ENCODE assay signal across 28 cellular contexts in genomic region chr19:16736709-16737108, GRCh38. TPM values are rescaled to one million over a fixed set of nuclear protein-coding genes. Genes with fewer than 3 reads are reported as not detected.
DNase-seq lines count a peak whose midpoint lies in the region; ATAC-seq and TF ChIP-seq lines count a peak whose summit lies in the region.
"Had no signal": no experiment of that assay in that cellular context is flagged by ENCODE, and none has a peak within 500 bp of the region (broad histone marks: within the 10 kb centered on the region; RNA-seq: fewer than 3 reads in every experiment).

No MANE protein-coding gene starts in this region.

- H4K20me1 ChIP-seq in neural progenitor cell (ENCODE audit: low read depth) = no peaks in the 10 kb centered on the region
- H4K20me1 ChIP-seq: BLaER1 had no signal

- no peaks in the 10 kb centered on the region for H3K36me3 ChIP-seq in neural progenitor cell
- H3K36me3 ChIP-seq: BLaER1, neutrophil, WERI-Rb-1 had no signal

- no peak overlapping the region for H2AFZ ChIP-seq in neural progenitor cell (replicated peaks)
- H2AFZ ChIP-seq: hepatocyte had no signal

- H3K36me3 Mint-ChIP-seq in neural progenitor cell = no peaks in the 10 kb centered on the region
- H3K36me3 Mint-ChIP-seq in activated naive CD8-positive, alpha-beta T cell treated with anti-CD3 and anti-CD28 coated beads for 36 hours = no peaks in the 10 kb centered on the region
- H3K36me3 Mint-ChIP-seq: activated naive CD4-positive, alpha-beta T cell treated with anti-CD3 and anti-CD28 coated beads, Interleukin-2, amount 50 U/mL, for 72 hours had no signal

- no peaks in the 10 kb centered on the region for H3K9me3 ChIP-seq in neural progenitor cell (ENCODE audit: low read depth)
- H3K9me3 ChIP-seq: Caco-2, neutrophil, psoas muscle had no signal

- no peaks in the 10 kb centered on the region for H3K79me2 ChIP-seq in neural progenitor cell (ENCODE audit: low read depth)
- H3K79me2 ChIP-seq: hepatocyte had no signal

- no peak overlapping the region for H3K4me2 ChIP-seq in neural progenitor cell
- H3K4me2 ChIP-seq: BLaER1, hepatocyte had no signal

- H3K27ac ChIP-seq in VCaP (peak overlapping the region; percentile 100), neural progenitor cell (no peak overlapping the region)
- H3K27ac ChIP-seq: BLaER1, dorsolateral prefrontal cortex, foreskin keratinocyte, hepatocyte, neutrophil, psoas muscle, WERI-Rb-1 had no signal

- peaks cover 5% of the 10 kb centered on the region for H3K9me3 Mint-ChIP-seq in neural progenitor cell
- no peaks in the 10 kb centered on the region for H3K9me3 Mint-ChIP-seq in activated naive CD8-positive, alpha-beta T cell treated with anti-CD3 and anti-CD28 coated beads for 36 hours
- H3K9me3 Mint-ChIP-seq: activated naive CD4-positive, alpha-beta T cell treated with anti-CD3 and anti-CD28 coated beads, Interleukin-2, amount 50 U/mL, for 72 hours; IgD-negative memory B cell had no signal

- no peak overlapping the region for H3K4me3 ChIP-seq in neural progenitor cell
- H3K4me3 ChIP-seq: BLaER1, dorsolateral prefrontal cortex, hepatocyte, lung, psoas muscle had no signal

- DNase-seq in NCI-H82 (lab: John Stamatoyannopoulos, UW) (peak; percentile 55), NCI-H82 treated with DMSO at 0.1 percent for 48 hours (lab: John Stamatoyannopoulos, UW; ENCODE audit: unreplicated experiment) (no peak), NCI-H69 (lab: John Stamatoyannopoulos, UW) (peak; percentile 25), neural progenitor cell (ENCODE audit: low spot score) (peak; percentile 20), NCI-H526 treated with DMSO at 0.1 percent for 48 hours (lab: John Stamatoyannopoulos, UW) (no peak)
- no peak for DNase-seq in activated naive CD8-positive, alpha-beta T cell treated with anti-CD3 and anti-CD28 coated beads for 36 hours
- DNase-seq: activated CD4-positive, alpha-beta T cell treated with anti-CD3 and anti-CD28 coated beads, Interleukin-2, amount 50 U/mL, for 1 hour; central memory CD4-positive, alpha-beta T cell; dorsolateral prefrontal cortex; MV-4-11; NCI-H187 treated with DMSO at 0.1 percent for 48 hours; psoas muscle; stimulated activated CD4-positive, alpha-beta T cell treated with anti-CD3 and anti-CD28 coated beads, Interleukin-1b, Interleukin-23, amount 100 ng/mL, for 48 hours; substantia nigra; T-helper 17 cell; WERI-Rb-1 had no signal

- H3F3A ChIP-seq in neural progenitor cell (ENCODE audit: low read depth) = peaks cover 10% of the 10 kb centered on the region

- no peak overlapping the region for H3K4me3 Mint-ChIP-seq in neural progenitor cell
- H3K4me3 Mint-ChIP-seq in activated naive CD8-positive, alpha-beta T cell treated with anti-CD3 and anti-CD28 coated beads for 36 hours = no peak overlapping the region
- H3K4me3 Mint-ChIP-seq: IgD-negative memory B cell, T-helper 17 cell had no signal

- no peak for ATAC-seq in GM19455 (IDR thresholded peaks at IDR 0.05; ENCODE audit: unreplicated experiment)
- ATAC-seq: activated naive CD4-positive, alpha-beta T cell treated with anti-CD3 and anti-CD28 coated beads, Interleukin-2, amount 50 U/mL, for 72 hours; foreskin keratinocyte; psoas muscle; T-helper 17 cell had no signal

- H3K9ac ChIP-seq in neural progenitor cell = no peak overlapping the region
- H3K9ac ChIP-seq: BLaER1 had no signal

- peaks cover 15% of the 10 kb centered on the region for H3K4me1 Mint-ChIP-seq in neural progenitor cell
- H3K4me1 Mint-ChIP-seq in activated naive CD8-positive, alpha-beta T cell treated with anti-CD3 and anti-CD28 coated beads for 36 hours = no peaks in the 10 kb centered on the region
- H3K4me1 Mint-ChIP-seq: T-helper 17 cell had no signal

- no peaks in the 10 kb centered on the region for H3K27me3 ChIP-seq in neural progenitor cell
- H3K27me3 ChIP-seq: BLaER1, dorsolateral prefrontal cortex, foreskin keratinocyte, hepatocyte, neutrophil had no signal

- H3K4me1 ChIP-seq in neural progenitor cell = peaks cover 16% of the 10 kb centered on the region
- H3K4me1 ChIP-seq: BLaER1, Caco-2, psoas muscle had no signal

- H3K27ac Mint-ChIP-seq in neural progenitor cell = no peak overlapping the region
- H3K27ac Mint-ChIP-seq in activated naive CD8-positive, alpha-beta T cell treated with anti-CD3 and anti-CD28 coated beads for 36 hours = no peak overlapping the region
- H3K27ac Mint-ChIP-seq: activated naive CD4-positive, alpha-beta T cell treated with anti-CD3 and anti-CD28 coated beads, Interleukin-2, amount 50 U/mL, for 72 hours; IgD-negative memory B cell had no signal

- peaks cover 3% of the 10 kb centered on the region for H3K27me3 Mint-ChIP-seq in neural progenitor cell (ENCODE audit: insufficient read depth, low read depth)
- peaks cover 20% of the 10 kb centered on the region for H3K27me3 Mint-ChIP-seq in activated naive CD8-positive, alpha-beta T cell treated with anti-CD3 and anti-CD28 coated beads for 36 hours
- H3K27me3 Mint-ChIP-seq: IgD-negative memory B cell had no signal

- TF ChIP-seq CTCF in VCaP (conservative IDR thresholded peaks at IDR 0.05) (no peak), neural progenitor cell (IDR thresholded peaks at IDR 0.05) (no peak)

RNA-seq across cellular contexts. Expression of gene NWD1, which starts 17.1 kb away (rescaled TPM):
- total RNA-seq in neural progenitor cell (ENCODE audit: low replicate concordance) = not detected in 2 replicates
- not detected for total RNA-seq in activated naive CD8-positive, alpha-beta T cell treated with anti-CD3 and anti-CD28 coated beads for 36 hours
- total RNA-seq: activated naive CD4-positive, alpha-beta T cell treated with anti-CD3 and anti-CD28 coated beads, Interleukin-2, amount 50 U/mL, for 72 hours; astrocyte; Caco-2; G401 had no signal

Comparison
In these comparisons a context has a peak if more than half of its experiments do, and no peak if none do; other contexts are left out.
1. DNase-seq: peak in NCI-H82 (single experiment), NCI-H69 (single experiment) and neural progenitor cell (single experiment); none in NCI-H82 treated with DMSO at 0.1 percent for 48 hours (single experiment), NCI-H526 treated with DMSO at 0.1 percent for 48 hours (single experiment) and activated naive CD8-positive, alpha-beta T cell treated with anti-CD3 and anti-CD28 coated beads for 36 hours (single experiment).